In genomic region chr5:81972496-81972791, GRCh38 we compare ENCODE assay signal across 8 cellular contexts. TPM values are rescaled to one million over a fixed set of nuclear protein-coding genes. Genes with fewer than 3 reads are reported as not detected.
A peak's percentile ranks its signal among the peaks of the same experiment; 100 is the strongest.
DNase-seq lines count a peak whose midpoint lies in the region; ATAC-seq and TF ChIP-seq lines count a peak whose summit lies in the region.

No MANE protein-coding gene starts in this region.

- no peak for DNase-seq in activated T-cell treated with anti-CD3 and anti-CD28 coated beads, Interleukin-2, amount 50 U/mL, for 24 hours
- no peak for DNase-seq in activated T-cell treated with anti-CD3 and anti-CD28 coated beads, Interleukin-2, amount 50 U/mL, for 48 hours
- DNase-seq in Panc1 (ENCODE audit: low read depth, low spot score) (no peak), fibroblast of lung (ENCODE audit: low read depth in 2 of 2) (no peak), activated gamma-delta T cell treated with Interleukin-2 at 50 U/mL for 16 hours (no peak), middle frontal gyrus (ENCODE audit: extremely low spot score, low spot score) (no peak)

- H3K4me1 Mint-ChIP-seq in activated T-cell treated with anti-CD3 and anti-CD28 coated beads, Interleukin-2, amount 50 U/mL, for 24 hours (ENCODE audit: low read depth), result peaks cover 30% of the 10 kb centered on the region

- peak overlapping the region; percentile 84 for H2AFZ ChIP-seq in fibroblast of lung (ENCODE audit: low read length)

- H3K4me2 ChIP-seq in fibroblast of lung (ENCODE audit: extremely low read depth, insufficient read depth, low read length) (peak overlapping the region; percentile 68), skeletal muscle satellite cell (ENCODE audit: low read length) (peak overlapping the region; percentile 97)

- POLR2A ChIA-PET in Panc1 (lab: Charles Lee), result no interaction called here

- TF ChIP-seq CTCF in Panc1 (IDR thresholded peaks at IDR 0.05) (no peak), fibroblast of lung (conservative IDR thresholded peaks at IDR 0.05 in 1 of 2, IDR thresholded peaks at IDR 0.05 in 1 of 2; ENCODE audit: low read depth in 1 of 2, low read length in 2 of 2) (no peak)

- H3K4me3 ChIP-seq in Panc1 (ENCODE audit: low read depth in 2 of 2, low read length in 2 of 2) (peak overlapping the region; percentile 75 to 82), fibroblast of lung (replicated peaks in 1 of 4; ENCODE audit: control extremely low read depth in 1 of 4, insufficient read depth in 1 of 4, low read depth in 3 of 4, low read length in 4 of 4) (peak overlapping the region; percentile 63 to 85 (median 74)), skeletal muscle satellite cell (ENCODE audit: low read length) (peak overlapping the region; percentile 77)

- no peaks in the 10 kb centered on the region for H3K79me2 ChIP-seq in fibroblast of lung (ENCODE audit: control insufficient read depth, insufficient read depth, low read length)

- H3K9ac ChIP-seq in fibroblast of lung (ENCODE audit: insufficient read depth, low read length) (peak overlapping the region; percentile 90), skeletal muscle satellite cell (ENCODE audit: low read depth, low read length) (peak overlapping the region; percentile 98)

- no peaks in the 10 kb centered on the region for H3K9me3 ChIP-seq in Panc1 (ENCODE audit: control insufficient read depth, insufficient read depth, low read depth, low read length)
- H3K9me3 ChIP-seq in fibroblast of lung (ENCODE audit: control insufficient read depth, insufficient read depth, low read depth, low read length), result no peaks in the 10 kb centered on the region
- no peaks in the 10 kb centered on the region for H3K9me3 ChIP-seq in skeletal muscle satellite cell (replicated peaks; ENCODE audit: low read length)

- CTCF ChIA-PET in Panc1 (lab: Charles Lee), result no interaction called here

- H3K4me3 Mint-ChIP-seq in activated T-cell treated with anti-CD3 and anti-CD28 coated beads, Interleukin-2, amount 50 U/mL, for 24 hours, result peak overlapping the region; percentile 79

- intact Hi-C loops in Panc1 (cut with micrococcal nuclease; ENCODE audit: unreplicated experiment), result no loop called here

- H3K4me1 ChIP-seq in Panc1 (ENCODE audit: control insufficient read depth, insufficient read depth, low read length) (peaks cover 8% of the 10 kb centered on the region), fibroblast of lung (ENCODE audit: control insufficient read depth, extremely low read depth, insufficient read depth, low read length) (no peaks in the 10 kb centered on the region), skeletal muscle satellite cell (ENCODE audit: control insufficient read depth, insufficient read depth, low read length) (peaks cover 4% of the 10 kb centered on the region)

- H3K27me3 Mint-ChIP-seq in activated T-cell treated with anti-CD3 and anti-CD28 coated beads, Interleukin-2, amount 50 U/mL, for 24 hours, result no peaks in the 10 kb centered on the region

- no peaks in the 10 kb centered on the region for H4K20me1 ChIP-seq in fibroblast of lung (ENCODE audit: control insufficient read depth, extremely low read depth, insufficient read depth, low read length)

- H3K27ac ChIP-seq in Panc1 (ENCODE audit: low read length) (peak overlapping the region; percentile 97), fibroblast of lung (ENCODE audit: insufficient read depth, low read length) (peak overlapping the region; percentile 90)

- in situ Hi-C loops in Panc1 (cut with HindIII; ENCODE audit: low pct_unique_long_range_greater_than_20kb, low sequenced_read_pairs), result no loop called here

- no TSS peak for BruUV-seq in Panc1 (replicated peaks; lab: Mats Ljungman, UMichigan)

- H3K27ac Mint-ChIP-seq in activated T-cell treated with anti-CD3 and anti-CD28 coated beads, Interleukin-2, amount 50 U/mL, for 24 hours, result peak overlapping the region; percentile 89

- ATAC-seq in Panc1 (no peak), GM21723 (IDR thresholded peaks at IDR 0.05; ENCODE audit: unreplicated experiment) (no peak)

- H3K36me3 Mint-ChIP-seq in activated T-cell treated with anti-CD3 and anti-CD28 coated beads, Interleukin-2, amount 50 U/mL, for 24 hours (ENCODE audit: low read depth), result peaks cover 11% of the 10 kb centered on the region

- H3K36me3 ChIP-seq in Panc1 (ENCODE audit: control insufficient read depth, insufficient read depth, low read length), result no peaks in the 10 kb centered on the region
- no peaks in the 10 kb centered on the region for H3K36me3 ChIP-seq in fibroblast of lung (ENCODE audit: control insufficient read depth, insufficient read depth, low read length)
- H3K36me3 ChIP-seq in skeletal muscle satellite cell (ENCODE audit: insufficient read depth, low read length), result no peaks in the 10 kb centered on the region

- no peaks in the 10 kb centered on the region for H3K27me3 ChIP-seq in Panc1 (ENCODE audit: control insufficient read depth, insufficient read depth, low read length)
- H3K27me3 ChIP-seq in fibroblast of lung (ENCODE audit: control insufficient read depth, insufficient read depth, low read length), result no peaks in the 10 kb centered on the region
- H3K27me3 ChIP-seq in skeletal muscle satellite cell (ENCODE audit: control insufficient read depth, insufficient read depth, low read length), result no peaks in the 10 kb centered on the region

- H3K9me3 Mint-ChIP-seq in activated T-cell treated with anti-CD3 and anti-CD28 coated beads, Interleukin-2, amount 50 U/mL, for 24 hours, result no peaks in the 10 kb centered on the region

RNA-seq across cellular contexts. Expression of gene ATG10, which starts 0.6 kb away (rescaled TPM):
- 14.0 TPM for total RNA-seq in Panc1 (2021; ENCODE audit: unreplicated experiment)
- 15.6 TPM for polyA plus RNA-seq in Panc1 (2012; ENCODE audit: insufficient read length)
- total RNA-seq in fibroblast of lung, result 8.7 and 8.8 TPM in 2 replicates
- 2.5 and 3.1 TPM in 2 replicates for polyA plus RNA-seq in fibroblast of lung
- polyA plus RNA-seq in fibroblast of lung (2012), result 3.6 and 6.4 TPM in 2 replicates
- not detected in 2 replicates for polyA minus RNA-seq in fibroblast of lung (ENCODE audit: low replicate concordance)
- 5.8 and 9.2 TPM in 2 replicates for total RNA-seq in skeletal muscle satellite cell (2012; rRNA removed)
